In genomic region chr9:82810902-82811301, GRCh38 we compare ENCODE assay signal across 14 cellular contexts.
DNase-seq lines count a peak whose midpoint lies in the region; FAIRE-seq and TF ChIP-seq lines count a peak whose summit lies in the region.
"Had no signal": no experiment of that assay in that cellular context is flagged by ENCODE, and none has a peak within 500 bp of the region (broad histone marks: within the 10 kb centered on the region; RNA-seq: fewer than 3 reads in every experiment).

No MANE protein-coding gene starts in this region.

- H3K27me3 ChIP-seq in H1 (replicated peaks in 1 of 4; ENCODE audit: control insufficient read depth in 3 of 4, extremely low read depth in 1 of 4, insufficient read depth in 3 of 4, low read length in 3 of 4) (no peaks in the 10 kb centered on the region), prostate gland (replicated peaks; ENCODE audit: insufficient read depth) (no peaks in the 10 kb centered on the region)

- no peak overlapping the region for H3K9ac ChIP-seq in H1 (replicated peaks in 1 of 4; ENCODE audit: extremely low read depth in 1 of 4, low read depth in 3 of 4, low read length in 3 of 4)

- H3K36me3 ChIP-seq in H1 (ENCODE audit: control insufficient read depth in 2 of 4, insufficient read depth in 4 of 4, low read length in 3 of 4) (no peaks in the 10 kb centered on the region), prostate gland (no peaks in the 10 kb centered on the region)

- H3K79me1 ChIP-seq in H1 (ENCODE audit: low read depth, low read length): no peaks in the 10 kb centered on the region

- WGBS in H1 (ENCODE audit: extremely low coverage in 1 of 2, insufficient coverage in 1 of 2, insufficient read length in 1 of 2, insufficient replicate concordance in 2 of 2, low coverage in 1 of 2, low lambda C conversion rate in 2 of 2, missing lambda C conversion rate in 1 of 2), 2 experiments: 86% methylated on average over 1 of the region's 1 CpG; no CpG with 5 or more reads in 1 of the 2 experiments
- 77% methylated on average over 1 of the region's 1 CpG for WGBS in prostate gland

- H2BK15ac ChIP-seq in H1 (ENCODE audit: low read length): no peak overlapping the region

- H3K4me2 ChIP-seq in H1 (ENCODE audit: insufficient read depth in 1 of 2, low read depth in 2 of 2, low read length in 2 of 2): 0 out of 4 replicates have a peak overlapping the region, but pooled peaks of 1 of the 2 experiments have one; percentile 3

- peak in 1 of 2 experiments; percentile 86; a peak in 1 of 3 replicates for TF ChIP-seq EP300 in H1 (IDR thresholded peaks at IDR 0.05; ENCODE audit: borderline replicate concordance in 1 of 2, low read depth in 2 of 2, low read length in 2 of 2)

- no peak overlapping the region for H3K23ac ChIP-seq in H1 (ENCODE audit: insufficient read length)

- H2AK5ac ChIP-seq in H1 (ENCODE audit: low read depth, low read length): no peak overlapping the region

- no peak overlapping the region for H4K8ac ChIP-seq in H1 (ENCODE audit: extremely low read depth, insufficient read depth, low read length)

- DNase-seq in NCI-H1417 (lab: John Stamatoyannopoulos, UW): peak in 2 of 3 experiments; percentile 5 to 33
- DNase-seq in NCI-H1417 treated with DMSO at 0.1 percent for 48 hours (lab: John Stamatoyannopoulos, UW): no peak
- DNase-seq in NCI-H69 (lab: John Stamatoyannopoulos, UW): peak; percentile 72
- peak in 1 of 2 experiments; percentile 84 for DNase-seq in H1 (ENCODE audit: low read depth in 1 of 2, low spot score in 2 of 2)
- DNase-seq in prostate gland (ENCODE audit: low spot score): peak; percentile 5
- DNase-seq in NOMO-1 (lab: John Stamatoyannopoulos, UW; ENCODE audit: unreplicated experiment in 2 of 2): no peak
- no peak for DNase-seq in NCI-H1436 treated with DMSO at 0.1 percent for 48 hours (lab: John Stamatoyannopoulos, UW)
- DNase-seq in GM19240 (ENCODE audit: insufficient read length, low spot score): no peak
- DNase-seq: activated CD4-positive, alpha-beta T cell treated with anti-CD3 and anti-CD28 coated beads, Interleukin-2, amount 50 U/mL, for 1 hour; effector memory CD8-positive, alpha-beta T cell; GDM1; NCI-H2029 had no signal

- POLR2A ChIA-PET in H1 (lab: Charles Lee; ENCODE audit: partially characterized antibody): no interaction called here

- no peak overlapping the region for H3K27ac ChIP-seq in H1 (ENCODE audit: low read depth, low read length)
- H3K27ac ChIP-seq in prostate gland: no peak overlapping the region
- H3K27ac ChIP-seq: SK-N-MC had no signal

- H3K4ac ChIP-seq in H1 (replicated peaks; ENCODE audit: insufficient read length, low read depth, low read length): no peak overlapping the region

- no peaks in the 10 kb centered on the region for H3K23me2 ChIP-seq in H1 (ENCODE audit: low read depth, low read length)

- no peak overlapping the region for H3K14ac ChIP-seq in H1 (ENCODE audit: insufficient read length)

- no peaks in the 10 kb centered on the region for H4K20me1 ChIP-seq in H1 (replicated peaks in 1 of 2; ENCODE audit: control insufficient read depth in 1 of 2, insufficient read depth in 2 of 2, low read length in 2 of 2)

- H3K79me2 ChIP-seq in H1 (ENCODE audit: control insufficient read depth in 1 of 2, insufficient read depth in 2 of 2, low read length in 2 of 2): no peaks in the 10 kb centered on the region

- no peak for FAIRE-seq in H1 (lab: Jason Lieb, UNC)
- FAIRE-seq: A204.1 had no signal

- no peak overlapping the region for H4K91ac ChIP-seq in H1 (replicated peaks; ENCODE audit: insufficient read length, low read length)

- no peaks in the 10 kb centered on the region for H3K9me3 ChIP-seq in H1 (ENCODE audit: insufficient read depth in 2 of 2, low read depth in 1 of 2, low read length in 1 of 2)
- H3K9me3 ChIP-seq in prostate gland: no peaks in the 10 kb centered on the region

- no peak overlapping the region for H4K5ac ChIP-seq in H1 (ENCODE audit: insufficient read length, low read depth, low read length)

- no peak overlapping the region for H2BK20ac ChIP-seq in H1 (ENCODE audit: low read length)

- no peak for TF ChIP-seq CTCF in H1 (IDR thresholded peaks at IDR 0.05; ENCODE audit: control extremely low read depth in 1 of 3, insufficient read depth in 1 of 3, low read depth in 1 of 3, low read length in 3 of 3)
- TF ChIP-seq CTCF in prostate gland (IDR thresholded peaks at IDR 0.05): no peak

- H2BK120ac ChIP-seq in H1 (replicated peaks; ENCODE audit: low read depth, low read length): no peak overlapping the region

- no peak for TF ChIP-seq RAD21 in H1 (IDR thresholded peaks at IDR 0.05 in 1 of 2, conservative IDR thresholded peaks at IDR 0.05 in 1 of 2; ENCODE audit: low read depth in 2 of 2, low read length in 2 of 2)

- H3K4me1 ChIP-seq in H1 (replicated peaks in 1 of 4; ENCODE audit: control insufficient read depth in 3 of 4, insufficient read depth in 4 of 4, low read length in 3 of 4) (peaks cover 0 to 9% (median 2%) of the 10 kb centered on the region in 4 experiments; a peak in 2 of 7 replicates), prostate gland (replicated peaks) (no peaks in the 10 kb centered on the region)

- H2BK5ac ChIP-seq in H1 (ENCODE audit: low read depth, low read length): peak overlapping the region; percentile 8; the same call in 1 of the 2 replicates

- no peak overlapping the region for H3K18ac ChIP-seq in H1 (ENCODE audit: extremely low read depth, low read length)

- no peak overlapping the region for H2AFZ ChIP-seq in H1 (ENCODE audit: low read length)

- no peak for TF ChIP-seq POLR2A in H1 (IDR thresholded peaks at IDR 0.05; ENCODE audit: control extremely low read depth in 1 of 2, low read depth in 2 of 2, low read length in 2 of 2)
- no peak for TF ChIP-seq POLR2A in prostate gland (IDR thresholded peaks at IDR 0.05)

- intact Hi-C loops in prostate gland (cut with DNase I): no loop called here

- CTCF ChIA-PET in H1 (lab: Charles Lee; ENCODE audit: partially characterized antibody): interaction anchor here (1.2 kb wide), 1 partner anchor 115 kb away, joined by 3 read pairs; no protein-coding TSS in a partner anchor

- H3K56ac ChIP-seq in H1 (replicated peaks; ENCODE audit: insufficient read length, low read depth, low read length): no peak overlapping the region

- H3K4me3 ChIP-seq in H1 (ENCODE audit: extremely low read depth in 1 of 4, insufficient read depth in 2 of 4, low read depth in 3 of 4, low read length in 4 of 4) (no peak overlapping the region), prostate gland (no peak overlapping the region)
- H3K4me3 ChIP-seq: SK-N-MC had no signal

- H2BK12ac ChIP-seq in H1 (ENCODE audit: low read depth, low read length): no peak overlapping the region

Comparison
In these comparisons a context has a peak if more than half of its experiments do, and no peak if none do; other contexts are left out.
1. DNase-seq: peak in NCI-H1417 (2 of 3), NCI-H69 (single experiment) and prostate gland (single experiment); none in NCI-H1417 treated with DMSO at 0.1 percent for 48 hours (single experiment), NOMO-1 (0 of 2), NCI-H1436 treated with DMSO at 0.1 percent for 48 hours (single experiment) and GM19240 (single experiment).